20 cellular contexts compared by ENCODE assay signal in the genomic region with DNA sequence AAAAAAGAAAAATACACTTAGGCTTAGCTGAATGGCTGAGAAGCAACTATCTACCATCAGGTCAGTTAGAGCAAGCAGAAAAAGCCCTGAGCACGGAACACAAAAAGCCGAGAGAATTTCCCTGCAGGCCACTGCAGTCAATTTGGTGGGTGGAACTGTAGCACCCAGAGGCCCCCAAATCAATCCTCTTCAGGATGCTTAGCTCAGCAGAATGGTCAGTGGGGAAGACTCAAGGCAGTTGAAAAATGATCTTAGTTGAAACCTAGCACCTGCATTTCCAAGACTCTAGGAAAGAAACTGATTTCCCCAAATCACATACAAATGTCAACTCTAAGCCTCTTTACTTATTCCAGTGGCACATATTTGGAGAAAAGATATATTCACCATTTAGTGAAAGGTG.
A peak's percentile ranks its signal among the peaks of the same experiment; 100 is the strongest.
DNase-seq lines count a peak whose midpoint lies in the region; ATAC-seq, FAIRE-seq and TF ChIP-seq lines count a peak whose summit lies in the region.
"Had no signal": no experiment of that assay in that cellular context is flagged by ENCODE, and none has a peak within 500 bp of the region (broad histone marks: within the 10 kb centered on the region; RNA-seq: fewer than 3 reads in every experiment).

No MANE protein-coding gene starts in this region.

- no peak for TF ChIP-seq RAD21 in HepG2 (CRISPR knock-in tag; IDR thresholded peaks at IDR 0.05)

- no peaks in the 10 kb centered on the region for H3K9me3 ChIP-seq in HepG2 (ENCODE audit: low read length)
- H3K9me3 ChIP-seq in right lobe of liver = no peaks in the 10 kb centered on the region
- no peaks in the 10 kb centered on the region for H3K9me3 ChIP-seq in esophagus muscularis mucosa
- H3K9me3 ChIP-seq: Caco-2 had no signal

- no peak for FAIRE-seq in HepG2 (lab: Jason Lieb, UNC)
- FAIRE-seq: D721Med, G401.6, GM12891, GM19239 had no signal

- TF ChIP-seq POLR2A in HepG2 (IDR thresholded peaks at IDR 0.05; ENCODE audit: insufficient read depth in 1 of 2, low read depth in 2 of 2, low read length in 2 of 2) (no peak), right lobe of liver (IDR thresholded peaks at IDR 0.05) (no peak), esophagus muscularis mucosa (IDR thresholded peaks at IDR 0.05; ENCODE audit: low read depth) (no peak)

- no peak overlapping the region for H3K4me2 ChIP-seq in HepG2 (ENCODE audit: low read depth, low read length)
- H3K4me2 ChIP-seq: BLaER1 treated with 17β-estradiol and CSF1 and Interleukin-3, amounts not matched to agents 10 nM and 100 nM had no signal

- peaks cover 1 to 6% of the 10 kb centered on the region in 2 experiments; a peak in 2 of 5 replicates for H3K36me3 ChIP-seq in HepG2 (replicated peaks in 1 of 2; ENCODE audit: control insufficient read depth in 1 of 2, insufficient read depth in 2 of 2, low read length in 2 of 2)
- no peaks in the 10 kb centered on the region for H3K36me3 ChIP-seq in right lobe of liver
- H3K36me3 ChIP-seq in esophagus muscularis mucosa = peaks cover 8 to 37% (median 24%) of the 10 kb centered on the region in 4 donors

- no peaks in the 10 kb centered on the region for H3K79me2 ChIP-seq in HepG2 (ENCODE audit: insufficient read depth, low read length)

- WGBS in HepG2 (ENCODE audit: low lambda C conversion rate) = 88% methylated on average over 2 of the region's 2 CpGs
- WGBS in right lobe of liver (ENCODE audit: insufficient coverage, low coverage, low lambda C conversion rate, missing lambda C conversion rate) = no CpG with 5 or more reads among the region's 2 CpGs
- WGBS in esophagus muscularis mucosa = 88% methylated on average over 2 of the region's 2 CpGs

- ATAC-seq in HepG2 (no peak), right lobe of liver (no peak)
- ATAC-seq: CD8-positive, alpha-beta T cell had no signal

- intact Hi-C loops in HepG2 (cut with micrococcal nuclease; ENCODE audit: unreplicated experiment) = no loop called here
- intact Hi-C loops in right lobe of liver (cut with DNase I) = no loop called here
- intact Hi-C loops in esophagus muscularis mucosa (cut with DNase I) = no loop called here

- DNase-seq in HepG2 (ENCODE audit: low spot score) = no peak
- no peak for DNase-seq in right lobe of liver
- DNase-seq in esophagus muscularis mucosa (ENCODE audit: extremely low spot score) = peak; percentile 26
- no peak for DNase-seq in retina
- DNase-seq in AG08396 (ENCODE audit: low spot score) = no peak
- DNase-seq: ACHN; AML-193; Caco-2; Calu3; CD4-positive, alpha-beta T cell; CD8-positive, alpha-beta T cell; DMS79 treated with DMSO at 0.1 percent for 48 hours; GF-D8 had no signal

- H3K27me3 ChIP-seq in HepG2 (ENCODE audit: control insufficient read depth in 1 of 2, insufficient read depth in 2 of 2, low read length in 2 of 2) (no peaks in the 10 kb centered on the region), right lobe of liver (no peaks in the 10 kb centered on the region), esophagus muscularis mucosa (no peaks in the 10 kb centered on the region)
- H3K27me3 ChIP-seq: BLaER1 treated with 17β-estradiol and CSF1 and Interleukin-3, amounts not matched to agents 10 nM and 100 nM had no signal

- H3K27ac ChIP-seq in HepG2 (ENCODE audit: extremely low read length, insufficient read depth, low read length) (no peak overlapping the region), right lobe of liver (no peak overlapping the region), esophagus muscularis mucosa (replicated peaks in 1 of 4) (no peak overlapping the region)
- H3K27ac ChIP-seq: 22Rv1; BLaER1 treated with 17β-estradiol and CSF1 and Interleukin-3, amounts not matched to agents 10 nM and 100 nM; C4-2B had no signal

- BruUV-seq in HepG2 (replicated peaks; lab: Mats Ljungman, UMichigan) = no TSS peak

- no peak overlapping the region for H3K4me3 ChIP-seq in HepG2 (replicated peaks in 1 of 3; ENCODE audit: insufficient read depth in 1 of 3, low read depth in 2 of 3, low read length in 3 of 3)
- H3K4me3 ChIP-seq in right lobe of liver = no peak overlapping the region
- no peak overlapping the region for H3K4me3 ChIP-seq in esophagus muscularis mucosa
- H3K4me3 ChIP-seq: BLaER1 treated with 17β-estradiol and CSF1 and Interleukin-3, amounts not matched to agents 10 nM and 100 nM had no signal

- TF ChIP-seq EP300 in HepG2 (IDR thresholded peaks at IDR 0.05; ENCODE audit: low read depth in 2 of 2, low read length in 2 of 2) (no peak), HepG2 (CRISPR knock-in tag; IDR thresholded peaks at IDR 0.05; ENCODE audit: borderline replicate concordance) (no peak), esophagus muscularis mucosa (IDR thresholded peaks at IDR 0.05) (no peak)

- POLR2A ChIA-PET in HepG2 (lab: Yijun Ruan, JAX) = no interaction called here

- H3K9ac ChIP-seq in HepG2 (ENCODE audit: insufficient read depth, low read depth, low read length) = no peak overlapping the region
- H3K9ac ChIP-seq: BLaER1 treated with 17β-estradiol and CSF1 and Interleukin-3, amounts not matched to agents 10 nM and 100 nM had no signal

- CTCF ChIA-PET in HepG2 (lab: Yijun Ruan, JAX; ENCODE audit: low intra/inter-chr PET ratio, low total read pairs) = no interaction called here

- H2AFZ ChIP-seq in HepG2 (ENCODE audit: low read length) = no peak overlapping the region

- no peak for TF ChIP-seq CTCF in HepG2 (CRISPR knock-in tag; IDR thresholded peaks at IDR 0.05)
- no peak for TF ChIP-seq CTCF in right lobe of liver (IDR thresholded peaks at IDR 0.05)
- no peak for TF ChIP-seq CTCF in esophagus muscularis mucosa (IDR thresholded peaks at IDR 0.05)

- in situ Hi-C loops in HepG2 (cut with HindIII; ENCODE audit: extremely low pct_ligation_motif_present, low pct_unique_long_range_greater_than_20kb) = no loop called here

- H3K4me1 ChIP-seq in HepG2 (ENCODE audit: insufficient read depth, low read length) (peaks cover 26% of the 10 kb centered on the region), right lobe of liver (peaks cover 0 to 22% (median 11%) of the 10 kb centered on the region in 4 donors), esophagus muscularis mucosa (no peaks in the 10 kb centered on the region)

- no peaks in the 10 kb centered on the region for H4K20me1 ChIP-seq in HepG2 (ENCODE audit: insufficient read depth, low read length)
- H4K20me1 ChIP-seq: BLaER1 treated with 17β-estradiol and CSF1 and Interleukin-3, amounts not matched to agents 10 nM and 100 nM had no signal

TF ChIP-seq in HepG2, 621 proteins besides CTCF, POLR2A, EP300 and RAD21:
- peak; percentile 72 to 86 for TF ChIP-seq MAFK (conservative IDR thresholded peaks at IDR 0.05 in 1 of 2, IDR thresholded peaks at IDR 0.05 in 1 of 2; ENCODE audit: low read length in 2 of 2)
- TF ChIP-seq, protein P1, sequence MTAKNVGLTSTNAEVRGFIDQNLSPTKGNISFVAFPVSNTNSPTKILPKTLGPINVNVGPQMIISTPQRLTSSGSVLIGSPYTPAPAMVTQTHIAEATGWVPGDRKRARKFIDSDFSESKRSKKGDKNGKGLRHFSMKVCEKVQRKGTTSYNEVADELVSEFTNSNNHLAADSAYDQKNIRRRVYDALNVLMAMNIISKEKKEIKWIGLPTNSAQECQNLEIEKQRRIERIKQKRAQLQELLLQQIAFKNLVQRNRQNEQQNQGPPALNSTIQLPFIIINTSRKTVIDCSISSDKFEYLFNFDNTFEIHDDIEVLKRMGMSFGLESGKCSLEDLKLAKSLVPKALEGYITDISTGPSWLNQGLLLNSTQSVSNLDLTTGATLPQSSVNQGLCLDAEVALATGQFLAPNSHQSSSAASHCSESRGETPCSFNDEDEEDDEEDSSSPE (CRISPR knock-in tag; IDR thresholded peaks at IDR 0.05) = no peak
- no peak for TF ChIP-seq NFKB2 (CRISPR knock-in tag; IDR thresholded peaks at IDR 0.05; ENCODE audit: borderline replicate concordance)
- TF ChIP-seq MAFF (IDR thresholded peaks at IDR 0.05; ENCODE audit: low read depth, low read length) = peak; percentile 59
